In the genomic region with DNA sequence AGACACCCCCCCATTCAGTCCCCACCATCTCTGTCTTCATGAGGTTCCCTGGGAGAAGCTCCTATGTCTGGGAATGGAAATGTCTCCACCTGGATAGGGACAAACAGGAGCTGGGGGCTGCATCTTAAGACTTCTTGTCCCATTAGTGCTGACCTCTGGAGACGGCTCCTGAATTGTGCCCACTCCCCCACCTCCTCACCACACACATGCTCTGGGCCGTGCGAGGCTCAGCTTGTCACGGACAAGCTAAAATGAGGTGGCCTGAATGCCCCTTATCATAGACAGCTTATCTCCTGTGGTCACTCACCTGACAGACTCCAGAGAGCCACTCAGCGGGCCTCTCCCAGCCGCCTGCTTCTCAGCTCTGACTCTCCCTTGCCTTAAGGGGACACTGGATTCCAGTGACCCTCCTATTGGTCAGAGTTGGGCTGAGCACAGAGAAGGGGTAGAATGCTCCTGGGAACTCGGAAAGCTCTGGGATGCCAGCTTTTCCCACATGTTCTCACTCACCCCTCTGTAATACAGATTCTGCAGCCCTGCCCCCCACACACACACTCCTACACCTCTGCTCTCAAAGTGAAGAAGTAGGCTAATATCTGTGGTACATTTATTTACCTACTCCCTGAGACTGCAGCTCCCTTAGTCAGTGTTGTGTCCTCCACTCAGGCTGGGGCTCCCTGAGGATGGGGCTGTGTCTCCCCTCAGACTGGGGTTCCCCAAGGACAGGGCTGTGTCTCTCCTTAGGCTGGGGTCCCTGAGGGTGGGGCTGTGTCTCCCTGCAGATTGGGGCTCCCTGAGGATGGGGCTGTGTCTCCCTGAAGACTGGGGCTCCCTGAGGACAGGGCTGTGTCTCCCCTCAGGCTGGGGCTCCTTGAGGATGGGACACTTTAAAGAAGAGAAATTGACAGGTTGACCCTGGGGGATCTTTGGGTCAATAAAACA, we compare ENCODE assay signal across 19 cellular contexts.
DNase-seq lines count a peak whose midpoint lies in the region; ATAC-seq, FAIRE-seq and TF ChIP-seq lines count a peak whose summit lies in the region.
"Had no signal": no experiment of that assay in that cellular context is flagged by ENCODE, and none has a peak within 500 bp of the region (broad histone marks: within the 10 kb centered on the region; RNA-seq: fewer than 3 reads in every experiment).

No MANE protein-coding gene starts in this region.

- peak; percentile 10 to 25; a peak in 2 of 4 replicates for TF ChIP-seq RAD21 in K562 (CRISPR knock-in tag; conservative IDR thresholded peaks at IDR 0.05 in 1 of 2, IDR thresholded peaks at IDR 0.05 in 1 of 2)

- H2AK5ac ChIP-seq in mesenchymal stem cell (ENCODE audit: low read length, severe bottlenecking): no peak overlapping the region

- H3K27me3 Mint-ChIP-seq in nephron progenitor cell (ENCODE audit: low read depth, poor library complexity): peaks cover 93% of the 10 kb centered on the region
- H3K27me3 Mint-ChIP-seq: stimulated activated naive CD8-positive, alpha-beta T cell treated with anti-CD3 and anti-CD28 coated beads, Interleukin-15, amount 100 ng/mL, for 72 hours had no signal

- peak; percentile 79 for ATAC-seq in K562
- peak; percentile 25 for ATAC-seq in lung (ENCODE audit: insufficient read depth, low FRiP score)
- ATAC-seq in stimulated activated effector memory CD8-positive, alpha-beta T cell treated with anti-CD3 and anti-CD28 coated beads, Interleukin-12 subunit alpha, Interleukin-12 subunit beta, amount 100 ng/mL, for 72 hours: no peak
- ATAC-seq in GM19397 (IDR thresholded peaks at IDR 0.05; ENCODE audit: unreplicated experiment): no peak
- ATAC-seq: stimulated activated naive CD8-positive, alpha-beta T cell treated with anti-CD3 and anti-CD28 coated beads, Interleukin-15, amount 100 ng/mL, for 72 hours had no signal

- H3K36me3 Mint-ChIP-seq in stimulated activated effector memory CD8-positive, alpha-beta T cell treated with anti-CD3 and anti-CD28 coated beads, Interleukin-12 subunit alpha, Interleukin-12 subunit beta, amount 100 ng/mL, for 72 hours: no peaks in the 10 kb centered on the region
- no peaks in the 10 kb centered on the region for H3K36me3 Mint-ChIP-seq in nephron progenitor cell (ENCODE audit: low read depth)

- no peak overlapping the region for H2BK12ac ChIP-seq in mesenchymal stem cell (ENCODE audit: low read length in 2 of 2)

- peak; percentile 80 for TF ChIP-seq EP300 in K562 (IDR thresholded peaks at IDR 0.05; ENCODE audit: low read length)

- CTCF ChIA-PET in HEK293 (lab: Yijun Ruan, JAX) (interaction anchor here (0.6 to 1.7 kb wide), 9 partner anchors 8 to 269 kb away, joined by 3 to 10 read pairs (median 4); no protein-coding TSS in a partner anchor), K562 (lab: Yijun Ruan, JAX; ENCODE audit: low intra/inter-chr PET ratio) (no interaction called here)

- TF ChIP-seq POLR2A in K562 (conservative IDR thresholded peaks at IDR 0.05): no peak

- no peak overlapping the region for H3K23ac ChIP-seq in mesenchymal stem cell (ENCODE audit: low read length in 2 of 2)

- no peak overlapping the region for H3K4me3 Mint-ChIP-seq in stimulated activated effector memory CD8-positive, alpha-beta T cell treated with anti-CD3 and anti-CD28 coated beads, Interleukin-12 subunit alpha, Interleukin-12 subunit beta, amount 100 ng/mL, for 72 hours
- H3K4me3 Mint-ChIP-seq in nephron progenitor cell: no peak overlapping the region
- H3K4me3 Mint-ChIP-seq: stimulated activated naive CD8-positive, alpha-beta T cell treated with anti-CD3 and anti-CD28 coated beads, Interleukin-15, amount 100 ng/mL, for 72 hours had no signal

- TF ChIP-seq CTCF in HEK293 (tag by site-specific recombination; IDR thresholded peaks at IDR 0.05) (no peak), K562 (IDR thresholded peaks at IDR 0.05 in 2 of 3, conservative IDR thresholded peaks at IDR 0.05 in 1 of 3; ENCODE audit: insufficient read depth in 2 of 3, low read depth in 1 of 3, low read length in 3 of 3) (no peak), lung (IDR thresholded peaks at IDR 0.05; ENCODE audit: control extremely low read depth, extremely low read depth) (no peak), nephron progenitor cell (IDR thresholded peaks at IDR 0.05) (no peak)

- H3K4me3 ChIP-seq in HEK293 (ENCODE audit: low read depth, low read length) (no peak overlapping the region), K562 (no peak overlapping the region), lung (no peak overlapping the region), mesenchymal stem cell (ENCODE audit: insufficient read depth in 1 of 2, low read depth in 1 of 2, low read length in 2 of 2) (no peak overlapping the region)
- H3K4me3 ChIP-seq: BLaER1, ovary had no signal

- 3% methylated on average over 7 of the region's 7 CpGs for WGBS in K562 (ENCODE audit: insufficient coverage, low coverage, missing lambda C conversion rate)
- 73 to 91% methylated on average over 7 of the region's 7 CpGs for WGBS in lung, 2 donors
- 50% methylated on average over 6 of the region's 7 CpGs for WGBS in mesenchymal stem cell

- no TSS peak for BruUV-seq in K562 (replicated peaks; lab: Mats Ljungman, UMichigan)

- H2BK5ac ChIP-seq in mesenchymal stem cell (ENCODE audit: low read depth, low read length, poor library complexity, severe bottlenecking): no peak overlapping the region

- H4K8ac ChIP-seq in mesenchymal stem cell (ENCODE audit: low read length): no peak overlapping the region

- intact Hi-C loops in K562 (cut with micrococcal nuclease): no loop called here

- H3K4me1 ChIP-seq in HEK293 (ENCODE audit: control insufficient read depth, insufficient read depth, low read length) (peaks cover 15% of the 10 kb centered on the region), K562 (replicated peaks in 1 of 2; ENCODE audit: control insufficient read depth in 2 of 2, insufficient read depth in 2 of 2, low read length in 2 of 2) (peaks cover 46 to 52% of the 10 kb centered on the region in 2 experiments), lung (ENCODE audit: control insufficient read depth in 2 of 2, insufficient read depth in 2 of 2, low read length in 2 of 2) (peaks cover 0 to 4% of the 10 kb centered on the region in 2 donors), mesenchymal stem cell (ENCODE audit: control insufficient read depth, insufficient read depth, low read depth, low read length) (peaks cover 7% of the 10 kb centered on the region)

- in situ Hi-C loops in K562 (cut with MboI): no loop called here

- H3K9me3 ChIP-seq in HEK293 (ENCODE audit: control insufficient read depth, insufficient read depth, low read depth, low read length) (no peaks in the 10 kb centered on the region), K562 (replicated peaks; ENCODE audit: control insufficient read depth, insufficient read depth, low read depth, low read length) (no peaks in the 10 kb centered on the region), lung (ENCODE audit: control insufficient read depth in 2 of 2, insufficient read depth in 1 of 2, low read length in 1 of 2) (no peaks in the 10 kb centered on the region), mesenchymal stem cell (ENCODE audit: control insufficient read depth, low read length) (no peaks in the 10 kb centered on the region)
- H3K9me3 ChIP-seq: BLaER1, ovary had no signal

- H2BK15ac ChIP-seq in mesenchymal stem cell (ENCODE audit: low read depth, poor library complexity, severe bottlenecking): no peak overlapping the region

- H3K27ac ChIP-seq in HEK293 (ENCODE audit: extremely low read depth, low read depth, low read length) (no peak overlapping the region), K562 (ENCODE audit: extremely low read depth, low read depth, low read length) (peak overlapping the region; percentile 32), lung (ENCODE audit: low read depth in 1 of 2, low read length in 1 of 2) (peak overlapping the region in 1 of 2 donors; percentile 17), mesenchymal stem cell (ENCODE audit: low read length, poor library complexity, severe bottlenecking) (no peak overlapping the region)
- H3K27ac ChIP-seq: BLaER1, ovary had no signal

- H3K27ac Mint-ChIP-seq in stimulated activated effector memory CD8-positive, alpha-beta T cell treated with anti-CD3 and anti-CD28 coated beads, Interleukin-12 subunit alpha, Interleukin-12 subunit beta, amount 100 ng/mL, for 72 hours: peak overlapping the region; percentile 46
- no peak overlapping the region for H3K27ac Mint-ChIP-seq in nephron progenitor cell

- H3K9me1 ChIP-seq in K562 (ENCODE audit: control insufficient read depth, insufficient read depth, low read length): no peaks in the 10 kb centered on the region

- no peak overlapping the region for H3K4ac ChIP-seq in mesenchymal stem cell (ENCODE audit: low read depth in 1 of 2, low read length in 2 of 2)

- H3K9ac ChIP-seq in K562 (ENCODE audit: insufficient read depth in 1 of 2, low read depth in 2 of 2, low read length in 2 of 2) (peak overlapping the region; percentile 13 to 79; a peak in 2 of 4 replicates), mesenchymal stem cell (ENCODE audit: low read length) (no peak overlapping the region)
- H3K9ac ChIP-seq: BLaER1 had no signal

- DNase-seq in K562 (ENCODE audit: extremely low read depth in 1 of 4, low spot score in 3 of 4): peak; percentile 73 to 84 (median 81)
- DNase-seq in lung (ENCODE audit: low spot score): peak; percentile 44
- DNase-seq in stimulated activated effector memory CD8-positive, alpha-beta T cell treated with anti-CD3 and anti-CD28 coated beads, Interleukin-12 subunit alpha, Interleukin-12 subunit beta, amount 100 ng/mL, for 72 hours (ENCODE audit: low spot score in 2 of 2): no peak
- DNase-seq in nephron progenitor cell: no peak
- DNase-seq in mesenchymal stem cell: no peak
- DNase-seq: activated CD4-positive, alpha-beta T cell treated with anti-CD3 and anti-CD28 coated beads, Interleukin-2, amount 50 U/mL, for 48 hours; activated gamma-delta T cell treated with Interleukin-2 at 50 U/mL for 16 hours; cortex of kidney; MM.1S; NCI-H2081 treated with DMSO at 0.1 percent for 48 hours; NCI-H526; stimulated activated CD4-positive, alpha-beta T cell treated with anti-CD3 and anti-CD28 coated beads, Interleukin-12 subunit alpha, Interleukin-12 subunit beta, amount 100 ng/mL, for 4 hours had no signal

- no peaks in the 10 kb centered on the region for H3K4me1 Mint-ChIP-seq in stimulated activated effector memory CD8-positive, alpha-beta T cell treated with anti-CD3 and anti-CD28 coated beads, Interleukin-12 subunit alpha, Interleukin-12 subunit beta, amount 100 ng/mL, for 72 hours
- H3K4me1 Mint-ChIP-seq in nephron progenitor cell: peaks cover 61% of the 10 kb centered on the region
- H3K4me1 Mint-ChIP-seq: stimulated activated naive CD8-positive, alpha-beta T cell treated with anti-CD3 and anti-CD28 coated beads, Interleukin-15, amount 100 ng/mL, for 72 hours had no signal

- H3K27me3 ChIP-seq in K562 (ENCODE audit: control insufficient read depth in 2 of 2, insufficient read depth in 2 of 2, low read length in 2 of 2) (no peaks in the 10 kb centered on the region), lung (ENCODE audit: control insufficient read depth, insufficient read depth) (no peaks in the 10 kb centered on the region), mesenchymal stem cell (ENCODE audit: control insufficient read depth in 1 of 2, insufficient read depth in 1 of 2, low read length in 2 of 2) (peaks cover 0 to 17% of the 10 kb centered on the region in 2 experiments)
- H3K27me3 ChIP-seq: BLaER1, ovary had no signal

- H3K9me3 Mint-ChIP-seq in stimulated activated effector memory CD8-positive, alpha-beta T cell treated with anti-CD3 and anti-CD28 coated beads, Interleukin-12 subunit alpha, Interleukin-12 subunit beta, amount 100 ng/mL, for 72 hours: no peaks in the 10 kb centered on the region
- H3K9me3 Mint-ChIP-seq in nephron progenitor cell: no peaks in the 10 kb centered on the region
- H3K9me3 Mint-ChIP-seq: stimulated activated naive CD8-positive, alpha-beta T cell treated with anti-CD3 and anti-CD28 coated beads, Interleukin-15, amount 100 ng/mL, for 72 hours had no signal

- H3K36me3 ChIP-seq in HEK293 (ENCODE audit: control insufficient read depth in 2 of 2, insufficient read depth in 1 of 2, low read length in 2 of 2) (no peaks in the 10 kb centered on the region), K562 (ENCODE audit: control insufficient read depth, insufficient read depth, low read length) (no peaks in the 10 kb centered on the region), lung (ENCODE audit: control insufficient read depth in 2 of 2, insufficient read depth in 2 of 2, low read length in 2 of 2) (no peaks in the 10 kb centered on the region), mesenchymal stem cell (ENCODE audit: control insufficient read depth in 1 of 2, insufficient read depth in 2 of 2, low read depth in 1 of 2, low read length in 2 of 2) (no peaks in the 10 kb centered on the region)
- H3K36me3 ChIP-seq: BLaER1, ovary had no signal

- H3K4me2 ChIP-seq in K562 (ENCODE audit: insufficient read depth, low read length): peak overlapping the region; percentile 50; the same call in 1 of the 2 replicates
- H3K4me2 ChIP-seq in mesenchymal stem cell (ENCODE audit: low read length, poor library complexity, severe bottlenecking): no peak overlapping the region
- H3K4me2 ChIP-seq: BLaER1 had no signal

- H2AFZ ChIP-seq in K562 (ENCODE audit: low read depth, low read length): peak overlapping the region; percentile 15
- no peak overlapping the region for H2AFZ ChIP-seq in mesenchymal stem cell (ENCODE audit: low read depth, low read length)

- FAIRE-seq in K562 (lab: Jason Lieb, UNC): peak; percentile 35
- FAIRE-seq: H54, TTC549 had no signal

- H3K14ac ChIP-seq in mesenchymal stem cell (ENCODE audit: low read length in 2 of 2): peak overlapping the region in 1 of 2 experiments; percentile 61

- no peaks in the 10 kb centered on the region for H3K79me2 ChIP-seq in K562 (ENCODE audit: control insufficient read depth, insufficient read depth, low read length)

- POLR2A ChIA-PET in HEK293 (lab: Yijun Ruan, JAX) (interaction anchor here (1.1 kb wide), 1 partner anchor 167 kb away, joined by 3 read pairs; no protein-coding TSS in a partner anchor), K562 (lab: Yijun Ruan, JAX) (interaction anchor here (0.6 to 6.1 kb wide), 12 partner anchors 9 to 706 kb away, joined by 3 to 47 read pairs (median 5); no protein-coding TSS in a partner anchor)

- H3K18ac ChIP-seq in mesenchymal stem cell (ENCODE audit: low read depth in 1 of 2, low read length in 2 of 2): no peak overlapping the region

- H4K91ac ChIP-seq in mesenchymal stem cell (ENCODE audit: low read length): no peak overlapping the region

- no peaks in the 10 kb centered on the region for H3K79me1 ChIP-seq in mesenchymal stem cell (replicated peaks; ENCODE audit: low read length, poor library complexity, severe bottlenecking)

- H2BK120ac ChIP-seq in mesenchymal stem cell (ENCODE audit: low read depth, low read length): no peak overlapping the region

- no peaks in the 10 kb centered on the region for H4K20me1 ChIP-seq in K562 (replicated peaks; ENCODE audit: control insufficient read depth, insufficient read depth, low read length)
- H4K20me1 ChIP-seq: BLaER1 had no signal

Comparison
In these comparisons a context has a peak if more than half of its experiments do, and no peak if none do; other contexts are left out.
1. ATAC-seq: peak in K562 (single experiment) and lung (single experiment); none in stimulated activated effector memory CD8-positive, alpha-beta T cell treated with anti-CD3 and anti-CD28 coated beads, Interleukin-12 subunit alpha, Interleukin-12 subunit beta, amount 100 ng/mL, for 72 hours (single experiment) and GM19397 (single experiment).
2. DNase-seq: peak in K562 (4 of 4) and lung (single experiment); none in stimulated activated effector memory CD8-positive, alpha-beta T cell treated with anti-CD3 and anti-CD28 coated beads, Interleukin-12 subunit alpha, Interleukin-12 subunit beta, amount 100 ng/mL, for 72 hours (0 of 2), nephron progenitor cell (single experiment) and mesenchymal stem cell (single experiment).